25 cellular contexts compared by ENCODE assay signal in genomic region chr5:69288668-69289067, GRCh38. TPM values are rescaled to one million over a fixed set of nuclear protein-coding genes. Genes with fewer than 3 reads are reported as not detected.
DNase-seq lines count a peak whose midpoint lies in the region; ATAC-seq and TF ChIP-seq lines count a peak whose summit lies in the region.
"Had no signal": no experiment of that assay in that cellular context is flagged by ENCODE, and none has a peak within 500 bp of the region (broad histone marks: within the 10 kb centered on the region; RNA-seq: fewer than 3 reads in every experiment).

No MANE protein-coding gene starts in this region.

- H3K36me3 Mint-ChIP-seq in activated naive CD8-positive, alpha-beta T cell treated with anti-CD3 and anti-CD28 coated beads, Interleukin-2, amount 50 U/mL, for 24 hours (ENCODE audit: low read depth): peaks cover 4% of the 10 kb centered on the region

- no peaks in the 10 kb centered on the region for H3K27me3 Mint-ChIP-seq in activated naive CD8-positive, alpha-beta T cell treated with anti-CD3 and anti-CD28 coated beads, Interleukin-2, amount 50 U/mL, for 24 hours
- H3K27me3 Mint-ChIP-seq: CD4-positive, alpha-beta T cell; T-cell had no signal

- no peak overlapping the region for H3K4me3 Mint-ChIP-seq in activated naive CD8-positive, alpha-beta T cell treated with anti-CD3 and anti-CD28 coated beads, Interleukin-2, amount 50 U/mL, for 24 hours
- H3K4me3 Mint-ChIP-seq: CD4-positive, alpha-beta T cell; T-cell had no signal

- intact Hi-C loops in dorsolateral prefrontal cortex (cut with DNase I): no loop called here

- no peaks in the 10 kb centered on the region for H3K9me3 Mint-ChIP-seq in activated naive CD8-positive, alpha-beta T cell treated with anti-CD3 and anti-CD28 coated beads, Interleukin-2, amount 50 U/mL, for 24 hours
- H3K9me3 Mint-ChIP-seq: CD4-positive, alpha-beta T cell; T-cell had no signal

- H3K27ac ChIP-seq in dorsolateral prefrontal cortex: no peak overlapping the region
- H3K27ac ChIP-seq: BLaER1 treated with 17β-estradiol and CSF1 and Interleukin-3, amounts not matched to agents 10 nM and 100 nM; RWPE1 had no signal

- DNase-seq in NCI-H2227 (lab: John Stamatoyannopoulos, UW; ENCODE audit: unreplicated experiment) (peak; percentile 14), NCI-H2227 treated with DMSO at 0.1 percent for 48 hours (lab: John Stamatoyannopoulos, UW) (no peak), NCI-H82 treated with DMSO at 0.1 percent for 48 hours (lab: John Stamatoyannopoulos, UW; ENCODE audit: unreplicated experiment) (peak; percentile 42), dorsolateral prefrontal cortex (no peak)
- DNase-seq in activated naive CD8-positive, alpha-beta T cell treated with anti-CD3 and anti-CD28 coated beads, Interleukin-2, amount 50 U/mL, for 24 hours: no peak
- no peak for DNase-seq in stimulated activated naive CD8-positive, alpha-beta T cell treated with anti-CD3 and anti-CD28 coated beads, Interleukin-15, Interleukin-2, amounts not matched to agents 100 U/mL and 50 U/mL, for 24 hours
- DNase-seq: AML-193; CD4-positive, alpha-beta T cell; COR-L47; DMS79 treated with DMSO at 0.1 percent for 48 hours; GF-D8; H7; KG1; MG63; NCI-H1105 treated with DMSO at 0.1 percent for 48 hours; NCI-H146; NCI-H1930; NCI-H2107; NCI-H526; SHP77; T-cell had no signal

- peak; percentile 49 for ATAC-seq in activated naive CD8-positive, alpha-beta T cell treated with anti-CD3 and anti-CD28 coated beads, Interleukin-2, amount 50 U/mL, for 24 hours
- ATAC-seq in stimulated activated naive CD8-positive, alpha-beta T cell treated with anti-CD3 and anti-CD28 coated beads, Interleukin-15, Interleukin-2, amounts not matched to agents 100 U/mL and 50 U/mL, for 24 hours: peak; percentile 32
- ATAC-seq in HG02763 (IDR thresholded peaks at IDR 0.05; ENCODE audit: unreplicated experiment): no peak
- no peak for ATAC-seq in HG02870 (IDR thresholded peaks at IDR 0.05; ENCODE audit: unreplicated experiment)
- ATAC-seq: T-cell had no signal

- no peak for TF ChIP-seq CTCF in dorsolateral prefrontal cortex (IDR thresholded peaks at IDR 0.05 in 54 of 56, conservative IDR thresholded peaks at IDR 0.05 in 2 of 56; ENCODE audit: low read depth in 1 of 56, partially characterized antibody in 56 of 56)

- no peak overlapping the region for H3K4me3 ChIP-seq in dorsolateral prefrontal cortex
- H3K4me3 ChIP-seq: BLaER1 treated with 17β-estradiol and CSF1 and Interleukin-3, amounts not matched to agents 10 nM and 100 nM; MG63 had no signal

- no peak overlapping the region for H3K27ac Mint-ChIP-seq in activated naive CD8-positive, alpha-beta T cell treated with anti-CD3 and anti-CD28 coated beads, Interleukin-2, amount 50 U/mL, for 24 hours
- H3K27ac Mint-ChIP-seq: CD4-positive, alpha-beta T cell; T-cell had no signal

- H3K4me1 Mint-ChIP-seq in activated naive CD8-positive, alpha-beta T cell treated with anti-CD3 and anti-CD28 coated beads, Interleukin-2, amount 50 U/mL, for 24 hours: no peaks in the 10 kb centered on the region
- H3K4me1 Mint-ChIP-seq: T-cell had no signal

- no peaks in the 10 kb centered on the region for H3K27me3 ChIP-seq in dorsolateral prefrontal cortex
- H3K27me3 ChIP-seq: BLaER1 treated with 17β-estradiol and CSF1 and Interleukin-3, amounts not matched to agents 10 nM and 100 nM; MG63 had no signal

RNA-seq across cellular contexts. Expression of gene CCDC125, which starts 43.9 kb away (rescaled TPM):
- total RNA-seq in dorsolateral prefrontal cortex: 10 to 100 TPM in 3 of 120 experiments, 1 to 10 TPM in 117; 4.3 to 11.6 (median 6.5) TPM
- total RNA-seq: H7 had no signal

RNA-seq across cellular contexts. Expression of gene CDK7, which starts 54.0 kb away (rescaled TPM):
- total RNA-seq in dorsolateral prefrontal cortex: 10 to 100 TPM; 11.8 to 43.6 (median 24.9) TPM

Comparison
In these comparisons a context has a peak if more than half of its experiments do, and no peak if none do; other contexts are left out.
1. DNase-seq: peak in NCI-H2227 (single experiment) and NCI-H82 treated with DMSO at 0.1 percent for 48 hours (single experiment); none in NCI-H2227 treated with DMSO at 0.1 percent for 48 hours (single experiment), activated naive CD8-positive, alpha-beta T cell treated with anti-CD3 and anti-CD28 coated beads, Interleukin-2, amount 50 U/mL, for 24 hours (single experiment), stimulated activated naive CD8-positive, alpha-beta T cell treated with anti-CD3 and anti-CD28 coated beads, Interleukin-15, Interleukin-2, amounts not matched to agents 100 U/mL and 50 U/mL, for 24 hours (single experiment) and dorsolateral prefrontal cortex (0 of 10).
2. ATAC-seq: peak in activated naive CD8-positive, alpha-beta T cell treated with anti-CD3 and anti-CD28 coated beads, Interleukin-2, amount 50 U/mL, for 24 hours (single experiment) and stimulated activated naive CD8-positive, alpha-beta T cell treated with anti-CD3 and anti-CD28 coated beads, Interleukin-15, Interleukin-2, amounts not matched to agents 100 U/mL and 50 U/mL, for 24 hours (single experiment); none in HG02763 (single experiment) and HG02870 (single experiment).